Comparison of ENCODE assay signal across 22 cellular contexts in genomic region chr7:66542049-66542448, GRCh38.
A peak's percentile ranks its signal among the peaks of the same experiment; 100 is the strongest.
DNase-seq lines count a peak whose midpoint lies in the region; ATAC-seq and TF ChIP-seq lines count a peak whose summit lies in the region.
"Had no signal": no experiment of that assay in that cellular context is flagged by ENCODE, and none has a peak within 500 bp of the region (broad histone marks: within the 10 kb centered on the region; RNA-seq: fewer than 3 reads in every experiment).

No MANE protein-coding gene starts in this region.

- POLR2A ChIA-PET in SK-N-SH (lab: Yijun Ruan, JAX): no interaction called here

- H3F3A ChIP-seq in SK-N-SH (replicated peaks; ENCODE audit: insufficient read depth): no peaks in the 10 kb centered on the region
- H3F3A ChIP-seq in OCI-LY1 (ENCODE audit: insufficient read depth, low read length): no peaks in the 10 kb centered on the region
- H3F3A ChIP-seq in smooth muscle cell (ENCODE audit: low read depth): peaks cover 8% of the 10 kb centered on the region

- no peak overlapping the region for H3K9ac ChIP-seq in SK-N-SH
- no peak overlapping the region for H3K9ac ChIP-seq in OCI-LY1 (ENCODE audit: low read length)
- H3K9ac ChIP-seq in endodermal cell (ENCODE audit: extremely low read depth, low read length, poor library complexity, severe bottlenecking): no peak overlapping the region
- no peak overlapping the region for H3K9ac ChIP-seq in smooth muscle cell (ENCODE audit: low read depth)

- no peak for DNase-seq in SK-N-SH
- no peak for DNase-seq in endodermal cell
- DNase-seq in smooth muscle cell (lab: John Stamatoyannopoulos, UW; ENCODE audit: unreplicated experiment): no peak
- no peak for DNase-seq in DMS79 treated with DMSO at 0.1 percent for 48 hours (lab: John Stamatoyannopoulos, UW)
- DNase-seq in NCI-H69 (lab: John Stamatoyannopoulos, UW): no peak
- no peak for DNase-seq in SW480 (ENCODE audit: low spot score)
- DNase-seq: BE2C; CD8-positive, alpha-beta memory T cell; DMS153; KG1; NCI-H2029; NCI-H446; NCI-H524 treated with DMSO at 0.1 percent for 48 hours; NCI-H82; NK-92 treated with Interleukin-12 subunit alpha and Interleukin-12 subunit beta, amount 100 ng/mL, for 24 hours; PC-9 had no signal

- H3K36me3 ChIP-seq in SK-N-SH (replicated peaks in 1 of 2; ENCODE audit: control insufficient read depth in 1 of 2, insufficient read depth in 2 of 2, low read length in 1 of 2) (peaks cover 2 to 13% of the 10 kb centered on the region in 2 experiments), OCI-LY1 (ENCODE audit: insufficient read depth, low read length) (peaks cover 23% of the 10 kb centered on the region), endodermal cell (ENCODE audit: control insufficient read depth, insufficient read depth, low read length) (peaks cover 28% of the 10 kb centered on the region), smooth muscle cell (ENCODE audit: low read depth) (no peaks in the 10 kb centered on the region)

- TF ChIP-seq CTCF in SK-N-SH (IDR thresholded peaks at IDR 0.05) (no peak), OCI-LY1 (IDR thresholded peaks at IDR 0.05; ENCODE audit: low read length) (no peak), endodermal cell (conservative IDR thresholded peaks at IDR 0.05) (no peak), smooth muscle cell (IDR thresholded peaks at IDR 0.05; ENCODE audit: borderline replicate concordance, insufficient read depth, poor library complexity, severe bottlenecking) (no peak)

- no peak overlapping the region for H3K27ac Mint-ChIP-seq in endodermal cell

- no peak for TF ChIP-seq EP300 in SK-N-SH (IDR thresholded peaks at IDR 0.05; ENCODE audit: borderline replicate concordance in 1 of 2, low read depth in 1 of 2, low read length in 1 of 2)

- H3K4me1 Mint-ChIP-seq in endodermal cell: peaks cover 15% of the 10 kb centered on the region
- H3K4me1 Mint-ChIP-seq: CD14-positive monocyte had no signal

- 94% methylated on average over 5 of the region's 5 CpGs for WGBS in SK-N-SH (ENCODE audit: low lambda C conversion rate)
- 96% methylated on average over 3 to 5 of the region's 5 CpGs for WGBS in endodermal cell (ENCODE audit: insufficient coverage in 1 of 2, insufficient read length in 1 of 2), 2 experiments
- WGBS in smooth muscle cell (ENCODE audit: low lambda C conversion rate): 63% methylated on average over 5 of the region's 5 CpGs

- H3K4me3 ChIP-seq in SK-N-SH (ENCODE audit: low read depth in 2 of 2, low read length in 1 of 2) (no peak overlapping the region), OCI-LY1 (ENCODE audit: low read depth, low read length, poor library complexity, severe bottlenecking) (no peak overlapping the region), endodermal cell (ENCODE audit: low read length) (no peak overlapping the region), smooth muscle cell (no peak overlapping the region)
- H3K4me3 ChIP-seq: MG63, PC-9, SJSA1 had no signal

- H4K20me1 ChIP-seq in SK-N-SH (ENCODE audit: insufficient read depth): no peaks in the 10 kb centered on the region
- no peaks in the 10 kb centered on the region for H4K20me1 ChIP-seq in OCI-LY1 (ENCODE audit: insufficient read depth, low read length)
- H4K20me1 ChIP-seq in smooth muscle cell (ENCODE audit: low read depth): peaks cover 7% of the 10 kb centered on the region

- peaks cover 5% of the 10 kb centered on the region; the same call in 1 of the 2 replicates for H3K79me2 ChIP-seq in SK-N-SH (ENCODE audit: insufficient read depth)
- H3K79me2 ChIP-seq in OCI-LY1 (ENCODE audit: insufficient read depth, low read length): no peaks in the 10 kb centered on the region
- H3K79me2 ChIP-seq in smooth muscle cell (ENCODE audit: low read depth): no peaks in the 10 kb centered on the region

- peak; percentile 6; the same call in 2 of the 3 replicates for ATAC-seq in SK-N-SH treated with all-trans-retinoic acid at 6 μM for 48 hours

- TF ChIP-seq RAD21 in SK-N-SH (IDR thresholded peaks at IDR 0.05; ENCODE audit: low read length): no peak

- H3K9me2 ChIP-seq in SK-N-SH (no peaks in the 10 kb centered on the region), OCI-LY1 (ENCODE audit: low read depth, low read length) (no peaks in the 10 kb centered on the region)

- H3K27me3 ChIP-seq in SK-N-SH (ENCODE audit: insufficient read depth) (no peaks in the 10 kb centered on the region), OCI-LY1 (ENCODE audit: insufficient read depth, low read length) (no peaks in the 10 kb centered on the region), endodermal cell (ENCODE audit: control insufficient read depth, insufficient read depth, low read length, poor library complexity, severe bottlenecking) (no peaks in the 10 kb centered on the region), smooth muscle cell (ENCODE audit: low read depth) (no peaks in the 10 kb centered on the region)
- H3K27me3 ChIP-seq: BE2C, MG63, SJSA1 had no signal

- H3K9me3 Mint-ChIP-seq in endodermal cell: no peaks in the 10 kb centered on the region
- H3K9me3 Mint-ChIP-seq: CD14-positive monocyte; CD8-positive, alpha-beta memory T cell had no signal

- H3K9me3 ChIP-seq in SK-N-SH (no peaks in the 10 kb centered on the region), OCI-LY1 (ENCODE audit: low read length) (no peaks in the 10 kb centered on the region), endodermal cell (ENCODE audit: control insufficient read depth, low read length) (no peaks in the 10 kb centered on the region), smooth muscle cell (replicated peaks; ENCODE audit: low read depth) (no peaks in the 10 kb centered on the region)
- H3K9me3 ChIP-seq: BE2C, MG63, SJSA1 had no signal

- H3K4me2 ChIP-seq in SK-N-SH: no peak overlapping the region
- no peak overlapping the region for H3K4me2 ChIP-seq in OCI-LY1 (ENCODE audit: low read length)
- H3K4me2 ChIP-seq in smooth muscle cell: no peak overlapping the region
- H3K4me2 ChIP-seq: PC-9 had no signal

- CTCF ChIA-PET in SK-N-SH (lab: Yijun Ruan, JAX): interaction anchor here (1.7 kb wide), 1 partner anchor 15 kb away, joined by 7 read pairs; no protein-coding TSS in a partner anchor

- H3K27ac ChIP-seq in SK-N-SH (ENCODE audit: low read depth in 2 of 2, low read length in 1 of 2) (peak overlapping the region in 1 of 2 experiments; percentile 26; a peak in 1 of 4 replicates), OCI-LY1 (ENCODE audit: low read depth, low read length, poor library complexity, severe bottlenecking) (peak overlapping the region; percentile 52), endodermal cell (ENCODE audit: low read depth, low read length) (peak overlapping the region; percentile 27), smooth muscle cell (ENCODE audit: low read depth) (peak overlapping the region; percentile 34)
- H3K27ac ChIP-seq: 22Rv1, PC-9, SJSA1 had no signal

- no peaks in the 10 kb centered on the region for H3K27me3 Mint-ChIP-seq in endodermal cell (ENCODE audit: insufficient read depth)
- H3K27me3 Mint-ChIP-seq: CD8-positive, alpha-beta memory T cell had no signal

- H2AFZ ChIP-seq in SK-N-SH (ENCODE audit: low read depth) (no peak overlapping the region), OCI-LY1 (ENCODE audit: low read length) (no peak overlapping the region), smooth muscle cell (ENCODE audit: low read depth) (no peak overlapping the region)
- H2AFZ ChIP-seq: PC-9 had no signal

- peaks cover 35% of the 10 kb centered on the region for H3K36me3 Mint-ChIP-seq in endodermal cell (ENCODE audit: low read depth)

- no peak overlapping the region for H3K4me3 Mint-ChIP-seq in endodermal cell
- H3K4me3 Mint-ChIP-seq: CD14-positive monocyte; CD8-positive, alpha-beta memory T cell had no signal

- H3K4me1 ChIP-seq in SK-N-SH (ENCODE audit: control insufficient read depth in 1 of 2, insufficient read depth in 2 of 2, low read depth in 1 of 2, low read length in 1 of 2) (no peaks in the 10 kb centered on the region; a peak in 1 of 4 replicates), OCI-LY1 (ENCODE audit: insufficient read depth, low read length, severe bottlenecking) (peaks cover 19% of the 10 kb centered on the region), endodermal cell (ENCODE audit: control insufficient read depth, insufficient read depth, low read length) (peaks cover 7% of the 10 kb centered on the region), smooth muscle cell (ENCODE audit: low read depth) (no peaks in the 10 kb centered on the region)
- H3K4me1 ChIP-seq: BE2C, SJSA1 had no signal

TF ChIP-seq in SK-N-SH treated with all-trans-retinoic acid at 6 μM for 48 hours, 23 proteins besides CTCF, POLR2A, EP300 and RAD21:
- TF ChIP-seq ARNTL (CRISPR knock-in tag; IDR thresholded peaks at IDR 0.05; ENCODE audit: borderline replicate concordance, low read depth) (no peak), ZC3H10 (CRISPR knock-in tag; IDR thresholded peaks at IDR 0.05) (no peak)

TF ChIP-seq in SK-N-SH, 30 proteins besides CTCF, POLR2A, EP300 and RAD21 (continues in another document):
- TF ChIP-seq CHD2 (IDR thresholded peaks at IDR 0.05; ENCODE audit: low read length, partially characterized antibody) (no peak), ZBTB33 (IDR thresholded peaks at IDR 0.05; ENCODE audit: borderline replicate concordance, low read depth) (no peak), MAX (IDR thresholded peaks at IDR 0.05; ENCODE audit: low read depth) (no peak)
